In genomic region chr12:38392584-38393144, GRCh38 we compare ENCODE assay signal across 10 cellular contexts.
A peak's percentile ranks its signal among the peaks of the same experiment; 100 is the strongest.
DNase-seq lines count a peak whose midpoint lies in the region; ATAC-seq and TF ChIP-seq lines count a peak whose summit lies in the region.
"Had no signal": no experiment of that assay in that cellular context is flagged by ENCODE, and none has a peak within 500 bp of the region (broad histone marks: within the 10 kb centered on the region; RNA-seq: fewer than 3 reads in every experiment).

No MANE protein-coding gene starts in this region.

- WGBS in smooth muscle cell (ENCODE audit: low lambda C conversion rate), result 41% methylated on average over 5 of the region's 5 CpGs
- WGBS in mesenchymal stem cell, result 62% methylated on average over 2 of the region's 5 CpGs

- peak overlapping the region; percentile 75 for H3K4me2 ChIP-seq in smooth muscle cell
- no peak overlapping the region for H3K4me2 ChIP-seq in mesenchymal stem cell (ENCODE audit: low read length, poor library complexity, severe bottlenecking)

- no peaks in the 10 kb centered on the region for H3K27me3 ChIP-seq in smooth muscle cell (ENCODE audit: low read depth)
- no peaks in the 10 kb centered on the region for H3K27me3 ChIP-seq in mesenchymal stem cell (ENCODE audit: control insufficient read depth in 1 of 2, insufficient read depth in 1 of 2, low read length in 2 of 2)
- H3K27me3 ChIP-seq: right lobe of liver had no signal

- no peaks in the 10 kb centered on the region for H3K36me3 ChIP-seq in smooth muscle cell (ENCODE audit: low read depth)
- no peaks in the 10 kb centered on the region for H3K36me3 ChIP-seq in mesenchymal stem cell (ENCODE audit: control insufficient read depth in 1 of 2, insufficient read depth in 2 of 2, low read depth in 1 of 2, low read length in 2 of 2)
- H3K36me3 ChIP-seq: right lobe of liver had no signal

- H3K79me2 ChIP-seq in smooth muscle cell (ENCODE audit: low read depth), result no peaks in the 10 kb centered on the region

- no peaks in the 10 kb centered on the region for H3K79me1 ChIP-seq in mesenchymal stem cell (replicated peaks; ENCODE audit: low read length, poor library complexity, severe bottlenecking)

- H4K20me1 ChIP-seq in smooth muscle cell (ENCODE audit: low read depth), result no peaks in the 10 kb centered on the region

- no peak overlapping the region for H2BK12ac ChIP-seq in mesenchymal stem cell (ENCODE audit: low read length in 2 of 2)

- H2AFZ ChIP-seq in smooth muscle cell (ENCODE audit: low read depth) (no peak overlapping the region), mesenchymal stem cell (ENCODE audit: low read depth, low read length) (no peak overlapping the region)

- H3K9ac ChIP-seq in smooth muscle cell (ENCODE audit: low read depth) (no peak overlapping the region), mesenchymal stem cell (ENCODE audit: low read length) (no peak overlapping the region)

- no peak overlapping the region for H3K14ac ChIP-seq in mesenchymal stem cell (ENCODE audit: low read length in 2 of 2)

- DNase-seq in H4 (ENCODE audit: low spot score) (peak; percentile 70), NCI-H226 (peak; percentile 99), choroid plexus epithelial cell (ENCODE audit: low read depth) (peak; percentile 34), smooth muscle cell (lab: John Stamatoyannopoulos, UW; ENCODE audit: unreplicated experiment) (no peak), cortex of kidney (lab: John Stamatoyannopoulos, UW) (no peak), mesenchymal stem cell (no peak)
- DNase-seq: NCI-H1105 treated with DMSO at 0.1 percent for 48 hours, NCI-H82, right lobe of liver had no signal

- H4K91ac ChIP-seq in mesenchymal stem cell (ENCODE audit: low read length), result no peak overlapping the region

- H3K4me3 ChIP-seq in choroid plexus epithelial cell (ENCODE audit: low read depth, low read length), result no peak overlapping the region
- no peak overlapping the region for H3K4me3 ChIP-seq in smooth muscle cell
- no peak overlapping the region for H3K4me3 ChIP-seq in mesenchymal stem cell (ENCODE audit: insufficient read depth in 1 of 2, low read depth in 1 of 2, low read length in 2 of 2)
- H3K4me3 ChIP-seq: right lobe of liver had no signal

- H3K23ac ChIP-seq in mesenchymal stem cell (ENCODE audit: low read length in 2 of 2), result no peak overlapping the region

- TF ChIP-seq CTCF in choroid plexus epithelial cell (conservative IDR thresholded peaks at IDR 0.05; ENCODE audit: low read depth, low read length) (no peak), smooth muscle cell (IDR thresholded peaks at IDR 0.05; ENCODE audit: borderline replicate concordance, insufficient read depth, poor library complexity, severe bottlenecking) (no peak)

- H3K9me3 ChIP-seq in smooth muscle cell (replicated peaks; ENCODE audit: low read depth), result no peaks in the 10 kb centered on the region
- peaks cover 19% of the 10 kb centered on the region for H3K9me3 ChIP-seq in mesenchymal stem cell (ENCODE audit: control insufficient read depth, low read length)
- H3K9me3 ChIP-seq: right lobe of liver had no signal

- H3K4me1 ChIP-seq in smooth muscle cell (ENCODE audit: low read depth) (no peaks in the 10 kb centered on the region), mesenchymal stem cell (ENCODE audit: control insufficient read depth, insufficient read depth, low read depth, low read length) (no peaks in the 10 kb centered on the region)

- no peak overlapping the region for H2BK15ac ChIP-seq in mesenchymal stem cell (ENCODE audit: low read depth, poor library complexity, severe bottlenecking)

- H2BK120ac ChIP-seq in mesenchymal stem cell (ENCODE audit: low read depth, low read length), result no peak overlapping the region

- peaks cover 4% of the 10 kb centered on the region for H3F3A ChIP-seq in smooth muscle cell (ENCODE audit: low read depth)

- H3K4ac ChIP-seq in mesenchymal stem cell (ENCODE audit: low read depth in 1 of 2, low read length in 2 of 2), result no peak overlapping the region

- no peak for ATAC-seq in HG03521 (IDR thresholded peaks at IDR 0.05; ENCODE audit: unreplicated experiment)
- ATAC-seq: right lobe of liver had no signal

- H3K18ac ChIP-seq in mesenchymal stem cell (ENCODE audit: low read depth in 1 of 2, low read length in 2 of 2), result no peak overlapping the region

- H3K27ac ChIP-seq in smooth muscle cell (ENCODE audit: low read depth) (peak overlapping the region; percentile 33), mesenchymal stem cell (ENCODE audit: low read length, poor library complexity, severe bottlenecking) (no peak overlapping the region)
- H3K27ac ChIP-seq: right lobe of liver had no signal

- no peak overlapping the region for H2BK5ac ChIP-seq in mesenchymal stem cell (ENCODE audit: low read depth, low read length, poor library complexity, severe bottlenecking)

- H4K8ac ChIP-seq in mesenchymal stem cell (ENCODE audit: low read length), result no peak overlapping the region

- no peak overlapping the region for H2AK5ac ChIP-seq in mesenchymal stem cell (ENCODE audit: low read length, severe bottlenecking)

Comparison
In these comparisons a context has a peak if more than half of its experiments do, and no peak if none do; other contexts are left out.
1. DNase-seq: peak in H4 (single experiment), NCI-H226 (single experiment) and choroid plexus epithelial cell (single experiment); none in smooth muscle cell (single experiment), cortex of kidney (single experiment) and mesenchymal stem cell (single experiment).